36 cellular contexts compared by ENCODE assay signal in the genomic region with DNA sequence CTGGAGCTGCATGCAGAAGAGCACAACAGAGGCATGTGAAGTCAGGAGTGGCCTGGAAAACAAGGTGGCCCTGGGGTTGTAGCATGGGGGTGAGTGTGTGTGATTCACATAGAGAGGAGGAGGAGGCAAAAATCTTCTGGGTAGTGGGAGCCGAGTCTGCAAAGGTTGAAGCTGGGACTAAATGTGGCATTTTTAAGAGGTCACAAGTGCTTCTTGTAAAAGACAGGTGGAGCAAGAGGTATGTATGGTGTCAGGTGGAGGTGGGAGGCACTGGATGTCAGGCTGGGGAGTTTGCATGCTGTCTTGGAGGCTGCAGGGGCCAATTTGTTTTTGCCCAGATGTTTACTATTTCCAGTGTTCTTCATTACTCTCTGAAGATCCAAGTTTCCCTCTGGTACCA. TPM values are rescaled to one million over a fixed set of nuclear protein-coding genes. Genes with fewer than 3 reads are reported as not detected.
"Had no signal": no experiment of that assay in that cellular context is flagged by ENCODE, and none has a peak within 500 bp of the region (broad histone marks: within the 10 kb centered on the region; RNA-seq: fewer than 3 reads in every experiment).

No MANE protein-coding gene starts in this region.

- H3K9me2 ChIP-seq: SK-N-SH had no signal

- H3K27ac Mint-ChIP-seq: activated CD4-positive, alpha-beta memory T cell treated with anti-CD3 and anti-CD28 coated beads, Interleukin-2, amount 10 ng/mL, durations not matched to agents 7 days and 5 days; activated CD8-positive, alpha-beta memory T cell treated with anti-CD3 and anti-CD28 coated beads, Interleukin-2, amount 10 ng/mL, durations not matched to agents 7 days and 5 days; activated naive CD8-positive, alpha-beta T cell treated with anti-CD3 and anti-CD28 coated beads for 36 hours; activated T-cell treated with anti-CD3 and anti-CD28 coated beads, Interleukin-2, amount 50 U/mL, for 72 hours; activated T-helper 17 cell treated with anti-CD3 and anti-CD28 coated beads, Interleukin-2, amount 50 U/mL, for 72 hours; T-cell had no signal

- H3K4me1 ChIP-seq: breast epithelium, SJSA1 had no signal

- H3K4me2 ChIP-seq: SK-N-SH had no signal

- H3K9me3 ChIP-seq: SJSA1, SK-N-SH had no signal

- H3K27me3 ChIP-seq: breast epithelium had no signal

- ATAC-seq: activated CD8-positive, alpha-beta memory T cell treated with anti-CD3 and anti-CD28 coated beads, Interleukin-2, amount 10 ng/mL, durations not matched to agents 7 days and 5 days; activated T-cell treated with anti-CD3 and anti-CD28 coated beads, Interleukin-2, amount 50 U/mL, for 72 hours; activated T-helper 17 cell treated with anti-CD3 and anti-CD28 coated beads, Interleukin-2, amount 50 U/mL, for 72 hours; T-cell had no signal

- DNase-seq: activated CD4-positive, alpha-beta memory T cell treated with anti-CD3 and anti-CD28 coated beads, Interleukin-2, amount 10 ng/mL, durations not matched to agents 7 days and 5 days; activated CD4-positive, alpha-beta T cell treated with anti-CD3 and anti-CD28 coated beads for 1 hour; activated CD4-positive, alpha-beta T cell treated with anti-CD3 and anti-CD28 coated beads for 48 hours; activated CD4-positive, CD25-positive, alpha-beta regulatory T cell; activated CD8-positive, alpha-beta memory T cell treated with anti-CD3 and anti-CD28 coated beads for 24 hours; activated CD8-positive, alpha-beta memory T cell treated with anti-CD3 and anti-CD28 coated beads, Interleukin-2, amount 10 ng/mL, durations not matched to agents 7 days and 5 days; activated CD8-positive, alpha-beta memory T cell treated with anti-CD3 and anti-CD28 coated beads, Interleukin-2, amount 50 U/mL, for 48 hours; activated effector memory CD4-positive, alpha-beta T cell treated with anti-CD3 and anti-CD28 coated beads, Interleukin-2, amount 50 U/mL, for 16 hours; activated naive CD4-positive, alpha-beta T cell; activated naive CD4-positive, alpha-beta T cell treated with anti-CD3 and anti-CD28 coated beads, Interleukin-2, amount 50 U/mL, for 16 hours; activated naive CD8-positive, alpha-beta T cell treated with anti-CD3 and anti-CD28 coated beads for 36 hours; activated T-cell treated with anti-CD3 and anti-CD28 coated beads, Interleukin-2, amount 50 U/mL, for 72 hours; amniotic stem cell; aorta; Kasumi-1; KG1; MM.1S; MV-4-11; NCI-H1092; NCI-H1436 treated with DMSO at 0.1 percent for 48 hours; NCI-H187; NCI-H2029 treated with DMSO at 0.1 percent for 48 hours; NCI-H2107; NCI-H2171; NCI-H510A; NCI-H748 treated with DMSO at 0.1 percent for 48 hours; OCI-M1; SHP77 treated with DMSO at 0.1 percent for 48 hours; SK-N-SH; T-cell; T-helper 2 cell; T-helper 9 cell had no signal

- H3K36me3 Mint-ChIP-seq: activated CD8-positive, alpha-beta memory T cell treated with anti-CD3 and anti-CD28 coated beads, Interleukin-2, amount 10 ng/mL, durations not matched to agents 7 days and 5 days had no signal

- H3K4me3 Mint-ChIP-seq: activated CD4-positive, alpha-beta memory T cell treated with anti-CD3 and anti-CD28 coated beads, Interleukin-2, amount 10 ng/mL, durations not matched to agents 7 days and 5 days; activated CD8-positive, alpha-beta memory T cell treated with anti-CD3 and anti-CD28 coated beads, Interleukin-2, amount 10 ng/mL, durations not matched to agents 7 days and 5 days; activated naive CD8-positive, alpha-beta T cell treated with anti-CD3 and anti-CD28 coated beads for 36 hours; activated T-cell treated with anti-CD3 and anti-CD28 coated beads, Interleukin-2, amount 50 U/mL, for 72 hours; activated T-helper 17 cell treated with anti-CD3 and anti-CD28 coated beads, Interleukin-2, amount 50 U/mL, for 72 hours; T-cell had no signal

- H3K27me3 Mint-ChIP-seq: activated naive CD8-positive, alpha-beta T cell treated with anti-CD3 and anti-CD28 coated beads for 36 hours had no signal

- H3K36me3 ChIP-seq: breast epithelium, SJSA1 had no signal

- H3K4me1 Mint-ChIP-seq: activated CD4-positive, alpha-beta memory T cell treated with anti-CD3 and anti-CD28 coated beads, Interleukin-2, amount 10 ng/mL, durations not matched to agents 7 days and 5 days; activated CD8-positive, alpha-beta memory T cell treated with anti-CD3 and anti-CD28 coated beads, Interleukin-2, amount 10 ng/mL, durations not matched to agents 7 days and 5 days; activated naive CD8-positive, alpha-beta T cell treated with anti-CD3 and anti-CD28 coated beads for 36 hours; activated T-helper 17 cell treated with anti-CD3 and anti-CD28 coated beads, Interleukin-2, amount 50 U/mL, for 72 hours; T-cell had no signal

- H3K9ac ChIP-seq: SK-N-SH had no signal

- H3K27ac ChIP-seq: breast epithelium, SJSA1, VCaP had no signal

- H3K4me3 ChIP-seq: breast epithelium, SJSA1 had no signal

RNA-seq across cellular contexts. Expression of a gene that starts 42.4 kb away (rescaled TPM):
- total RNA-seq: SJSA1 had no signal
- polyA plus RNA-seq: aorta, SK-N-SH had no signal
